32 cellular contexts compared by ENCODE assay signal in genomic region chr1:118093017-118093416, GRCh38.
"Had no signal": no experiment of that assay in that cellular context is flagged by ENCODE, and none has a peak within 500 bp of the region (broad histone marks: within the 10 kb centered on the region; RNA-seq: fewer than 3 reads in every experiment).

No MANE protein-coding gene starts in this region.

- H3K9me3 ChIP-seq: adrenal gland had no signal

- DNase-seq: activated B cell treated with CpG ODN at 0.5 μM for 24 hours; activated CD4-positive, alpha-beta memory T cell treated with anti-CD3 and anti-CD28 coated beads for 36 hours; activated CD4-positive, alpha-beta T cell treated with anti-CD3 and anti-CD28 coated beads for 4 hours; activated CD4-positive, alpha-beta T cell treated with anti-CD3 and anti-CD28 coated beads, Interleukin-2, amount 50 U/mL, for 1 hour; activated CD4-positive, alpha-beta T cell treated with anti-CD3 and anti-CD28 coated beads, Interleukin-2, amount 50 U/mL, for 4 hours; activated CD4-positive, CD25-positive, alpha-beta regulatory T cell treated with anti-CD3 and anti-CD28 coated beads, Interleukin-2, amount 50 U/mL, for 72 hours; activated CD8-positive, alpha-beta memory T cell treated with anti-CD3 and anti-CD28 coated beads, Interleukin-2, amount 50 U/mL, for 4 hours; activated CD8-positive, alpha-beta T cell treated with anti-CD3 and anti-CD28 coated beads for 36 hours; activated effector memory CD4-positive, alpha-beta T cell treated with anti-CD3 and anti-CD28 coated beads, Interleukin-2, amount 50 U/mL, for 16 hours; activated gamma-delta T cell treated with Interleukin-2 at 50 U/mL for 16 hours; activated naive CD4-positive, alpha-beta T cell; activated naive CD4-positive, alpha-beta T cell treated with anti-CD3 and anti-CD28 coated beads for 36 hours; activated naive CD4-positive, alpha-beta T cell treated with anti-CD3 and anti-CD28 coated beads, Interleukin-2, amount 50 U/mL, for 16 hours; activated naive CD8-positive, alpha-beta T cell treated with anti-CD3 and anti-CD28 coated beads for 36 hours; activated T-cell treated with anti-CD3 and anti-CD28 coated beads for 4 hours; activated T-cell treated with anti-CD3 and anti-CD28 coated beads, Interleukin-2, amount 50 U/mL, for 1 hour; activated T-cell treated with anti-CD3 and anti-CD28 coated beads, Interleukin-2, amount 50 U/mL, for 4 hours; activated T-cell treated with anti-CD3 and anti-CD28 coated beads, Interleukin-2, amount 50 U/mL, for 72 hours; adrenal gland; amniotic stem cell; aorta; caudate nucleus; cerebellar nuclear complex; T-helper 1 cell; T-helper 2 cell; T-helper 9 cell had no signal

- H3K36me3 ChIP-seq: adrenal gland, cardiac muscle cell had no signal

- H3K4me3 ChIP-seq: adrenal gland, cardiac muscle cell had no signal

- ATAC-seq: activated CD8-positive, alpha-beta T cell treated with anti-CD3 and anti-CD28 coated beads for 36 hours; activated naive CD4-positive, alpha-beta T cell treated with anti-CD3 and anti-CD28 coated beads, Interleukin-2, amount 50 U/mL, for 72 hours; activated T-cell treated with anti-CD3 and anti-CD28 coated beads, Interleukin-2, amount 50 U/mL, for 4 hours; activated T-cell treated with anti-CD3 and anti-CD28 coated beads, Interleukin-2, amount 50 U/mL, for 72 hours; activated T-helper 17 cell treated with anti-CD3 and anti-CD28 coated beads, Interleukin-2, amount 50 U/mL, for 72 hours had no signal

- H3K4me1 ChIP-seq: adrenal gland had no signal

- FAIRE-seq: astrocyte, TTC549 had no signal

- H3K27ac ChIP-seq: adrenal gland, cardiac muscle cell, VCaP had no signal
